ENCODE assay signal across 10 cellular contexts in the genomic region with DNA sequence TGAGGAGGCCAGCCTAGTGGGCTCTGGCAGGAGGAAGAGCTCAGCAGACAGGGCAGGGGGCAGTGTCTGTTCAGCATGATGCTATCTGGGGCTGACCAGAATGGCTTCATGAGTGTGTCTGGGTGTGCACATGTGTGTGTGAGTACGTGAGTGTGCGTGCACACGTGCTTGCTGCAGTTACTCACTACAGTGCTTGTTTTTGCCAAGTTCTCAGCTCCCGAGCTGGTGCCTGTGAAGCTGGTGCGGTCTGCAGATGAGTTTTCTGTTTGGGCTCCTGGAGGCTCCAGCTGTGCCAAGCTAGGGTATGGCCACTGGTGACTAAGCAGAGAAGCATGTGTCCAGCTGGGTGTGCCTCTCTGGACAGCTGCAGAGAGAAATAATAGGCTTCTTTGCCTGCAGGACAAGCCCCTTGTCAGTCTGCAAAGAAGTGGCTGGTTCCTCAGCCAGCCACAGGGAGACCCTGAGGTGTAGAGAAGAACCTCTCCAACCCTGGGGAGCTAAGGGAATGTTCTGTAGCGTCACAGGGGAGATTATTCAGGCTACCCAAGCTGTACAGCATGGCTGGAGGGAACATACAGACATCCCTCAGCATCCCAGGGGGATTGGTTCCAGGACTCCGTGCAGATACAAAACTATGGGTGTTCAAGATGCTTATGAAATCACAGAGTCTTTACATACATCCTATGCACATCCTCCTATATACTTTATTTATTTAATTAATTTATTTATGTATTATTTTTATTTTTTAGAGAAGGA. TPM values are rescaled to one million over a fixed set of nuclear protein-coding genes. Genes with fewer than 3 reads are reported as not detected.
DNase-seq lines count a peak whose midpoint lies in the region; ATAC-seq and TF ChIP-seq lines count a peak whose summit lies in the region.
"Had no signal": no experiment of that assay in that cellular context is flagged by ENCODE, and none has a peak within 500 bp of the region (broad histone marks: within the 10 kb centered on the region; RNA-seq: fewer than 3 reads in every experiment).

No MANE protein-coding gene starts in this region.

- no peaks in the 10 kb centered on the region for H3K36me3 ChIP-seq in brain microvascular endothelial cell (replicated peaks)

- intact Hi-C loops in activated CD4-positive, alpha-beta memory T cell treated with anti-CD3 and anti-CD28 coated beads for 36 hours (cut with micrococcal nuclease): no loop called here

- H3K9me3 ChIP-seq in T-helper 17 cell (ENCODE audit: control insufficient read depth, low read length, poor library complexity, severe bottlenecking): no peaks in the 10 kb centered on the region
- H3K9me3 ChIP-seq: testis had no signal

- DNase-seq in HPDE6-E6E7 (ENCODE audit: extremely low spot score) (peak; percentile 81), brain microvascular endothelial cell (peak; percentile 88), islet precursor cell (peak; percentile 91), superior temporal gyrus (ENCODE audit: extremely low spot score) (peak; percentile 37), SK-N-DZ (ENCODE audit: low spot score) (no peak), cerebellar nuclear complex (lab: John Stamatoyannopoulos, UW) (no peak), T-helper 17 cell (no peak)
- DNase-seq in activated CD4-positive, alpha-beta memory T cell treated with anti-CD3 and anti-CD28 coated beads for 36 hours: no peak
- DNase-seq: naive thymus-derived CD4-positive, alpha-beta T cell; testis had no signal

- no peak overlapping the region for H3K4me3 Mint-ChIP-seq in activated CD4-positive, alpha-beta memory T cell treated with anti-CD3 and anti-CD28 coated beads for 36 hours
- H3K4me3 Mint-ChIP-seq in T-helper 17 cell: no peak overlapping the region
- H3K4me3 Mint-ChIP-seq: naive thymus-derived CD4-positive, alpha-beta T cell had no signal

- no peaks in the 10 kb centered on the region for H3K27me3 ChIP-seq in brain microvascular endothelial cell (replicated peaks)
- H3K27me3 ChIP-seq: testis had no signal

- H3K27ac Mint-ChIP-seq in activated CD4-positive, alpha-beta memory T cell treated with anti-CD3 and anti-CD28 coated beads for 36 hours: no peak overlapping the region
- H3K27ac Mint-ChIP-seq in T-helper 17 cell: no peak overlapping the region
- H3K27ac Mint-ChIP-seq: naive thymus-derived CD4-positive, alpha-beta T cell had no signal

- no peak overlapping the region for H3K4me3 ChIP-seq in brain microvascular endothelial cell (ENCODE audit: low read depth, low read length)
- H3K4me3 ChIP-seq: testis had no signal

- ATAC-seq in T-helper 17 cell: no peak
- ATAC-seq: naive thymus-derived CD4-positive, alpha-beta T cell had no signal

- peak; percentile 41 for TF ChIP-seq CTCF in brain microvascular endothelial cell (IDR thresholded peaks at IDR 0.05; ENCODE audit: low read depth, low read length, missing control alignments)

- POLR2A ChIA-PET in activated CD4-positive, alpha-beta memory T cell treated with anti-CD3 and anti-CD28 coated beads for 36 hours (lab: Charles Lee): no interaction called here

- in situ Hi-C loops in brain microvascular endothelial cell (cut with HindIII; ENCODE audit: low pct_ligation_motif_present, low sequenced_read_pairs): no loop called here

- H3K27me3 Mint-ChIP-seq in activated CD4-positive, alpha-beta memory T cell treated with anti-CD3 and anti-CD28 coated beads for 36 hours: no peaks in the 10 kb centered on the region
- H3K27me3 Mint-ChIP-seq in T-helper 17 cell: peaks cover 11% of the 10 kb centered on the region

- H3K27ac ChIP-seq in brain microvascular endothelial cell: peak overlapping the region; percentile 68
- H3K27ac ChIP-seq: testis had no signal

- no peaks in the 10 kb centered on the region for H3K36me3 Mint-ChIP-seq in activated CD4-positive, alpha-beta memory T cell treated with anti-CD3 and anti-CD28 coated beads for 36 hours
- H3K36me3 Mint-ChIP-seq in T-helper 17 cell (ENCODE audit: low read depth): no peaks in the 10 kb centered on the region
- H3K36me3 Mint-ChIP-seq: naive thymus-derived CD4-positive, alpha-beta T cell had no signal

- no peaks in the 10 kb centered on the region for H3K9me3 Mint-ChIP-seq in activated CD4-positive, alpha-beta memory T cell treated with anti-CD3 and anti-CD28 coated beads for 36 hours
- H3K9me3 Mint-ChIP-seq: naive thymus-derived CD4-positive, alpha-beta T cell had no signal

- H3K4me1 Mint-ChIP-seq in activated CD4-positive, alpha-beta memory T cell treated with anti-CD3 and anti-CD28 coated beads for 36 hours (ENCODE audit: low read depth): no peaks in the 10 kb centered on the region
- H3K4me1 Mint-ChIP-seq in T-helper 17 cell: no peaks in the 10 kb centered on the region

- CTCF ChIA-PET in activated CD4-positive, alpha-beta memory T cell treated with anti-CD3 and anti-CD28 coated beads for 36 hours (lab: Charles Lee): interaction anchor here (0.8 to 1.5 kb wide), 3 partner anchors 10 to 347 kb away, joined by 3 to 5 read pairs (median 3); no protein-coding TSS in a partner anchor

RNA-seq across cellular contexts. Expression of gene FAM50B, which starts 40.2 kb away (rescaled TPM):
- total RNA-seq in activated CD4-positive, alpha-beta memory T cell treated with anti-CD3 and anti-CD28 coated beads for 36 hours: 10 to 100 TPM; 16.9 to 18.8 TPM
- polyA plus RNA-seq in SK-N-DZ (2014; cell fraction: cytosol; rRNA removed): 0.12 and 0.25 TPM in 2 replicates
- polyA plus RNA-seq in SK-N-DZ (2014; cell fraction: nucleus; rRNA removed): 0.16 TPM in 1 of 2 replicates, not detected in the other
- 1 to 10 TPM; 5.0 to 5.1 TPM for total RNA-seq in T-helper 17 cell

RNA-seq across cellular contexts. Expression of gene PXDC1, which starts 57.4 kb away (rescaled TPM):
- total RNA-seq in activated CD4-positive, alpha-beta memory T cell treated with anti-CD3 and anti-CD28 coated beads for 36 hours: 1 to 10 TPM; 3.9 to 4.8 TPM
- polyA plus RNA-seq in SK-N-DZ (2014; cell fraction: cytosol; rRNA removed): not detected in 2 replicates
- 0.32 TPM in 1 of 2 replicates, not detected in the other for polyA plus RNA-seq in SK-N-DZ (2014; cell fraction: nucleus; rRNA removed)
- 1 to 10 TPM in 1 of 2 donors, under 1 TPM in 1; 0.72 to 3.6 TPM for total RNA-seq in T-helper 17 cell
- polyA plus RNA-seq: naive thymus-derived CD4-positive, alpha-beta T cell had no signal

Comparison
In these comparisons a context has a peak if more than half of its experiments do, and no peak if none do; other contexts are left out.
1. DNase-seq: peak in HPDE6-E6E7 (single experiment), brain microvascular endothelial cell (single experiment), islet precursor cell (single experiment) and superior temporal gyrus (single experiment); none in activated CD4-positive, alpha-beta memory T cell treated with anti-CD3 and anti-CD28 coated beads for 36 hours (single experiment), SK-N-DZ (single experiment), cerebellar nuclear complex (0 of 2) and T-helper 17 cell (0 of 3).